ENCODE assay signal across 16 cellular contexts in genomic region chr4:153018031-153018430, GRCh38.
DNase-seq lines count a peak whose midpoint lies in the region; ATAC-seq and TF ChIP-seq lines count a peak whose summit lies in the region.
"Had no signal": no experiment of that assay in that cellular context is flagged by ENCODE, and none has a peak within 500 bp of the region (broad histone marks: within the 10 kb centered on the region; RNA-seq: fewer than 3 reads in every experiment).

No MANE protein-coding gene starts in this region.

- CTCF ChIA-PET in mammary epithelial cell (lab: Charles Lee; ENCODE audit: low non-redundant PET), result no interaction called here

- no peak for TF ChIP-seq POLR2A in breast epithelium (IDR thresholded peaks at IDR 0.05)

- dilution Hi-C loops in mammary epithelial cell (cut with HindIII; ENCODE audit: low sequenced_read_pairs), result no loop called here

- no peaks in the 10 kb centered on the region for H3K36me3 ChIP-seq in mammary epithelial cell (ENCODE audit: insufficient read depth, low read length)
- H3K36me3 ChIP-seq in breast epithelium, result no peaks in the 10 kb centered on the region

- H3K9me3 Mint-ChIP-seq in natural killer cell treated with Interleukin-12 subunit alpha and Interleukin-12 subunit beta and Interleukin-15 and Interleukin-18, amount 100 ng/mL, for 72 hours, result no peaks in the 10 kb centered on the region
- H3K9me3 Mint-ChIP-seq: CD4-positive, alpha-beta T cell; GM23338 had no signal

- H3K4me1 Mint-ChIP-seq in natural killer cell treated with Interleukin-12 subunit alpha and Interleukin-12 subunit beta and Interleukin-15 and Interleukin-18, amount 100 ng/mL, for 72 hours (ENCODE audit: low read depth in 2 of 2), result no peaks in the 10 kb centered on the region

- peak; percentile 66 for ATAC-seq in foreskin keratinocyte
- no peak for ATAC-seq in natural killer cell treated with Interleukin-12 subunit alpha and Interleukin-12 subunit beta and Interleukin-15 and Interleukin-18, amount 100 ng/mL, for 72 hours
- ATAC-seq: A549, GM23338 had no signal

- H3K9me3 ChIP-seq in mammary epithelial cell (replicated peaks; ENCODE audit: insufficient read depth, low read length) (no peaks in the 10 kb centered on the region), breast epithelium (no peaks in the 10 kb centered on the region)
- H3K9me3 ChIP-seq: A549, Caco-2 had no signal

- no peaks in the 10 kb centered on the region for H4K20me1 ChIP-seq in mammary epithelial cell (ENCODE audit: insufficient read depth, low read length)

- H3K27me3 ChIP-seq in mammary epithelial cell (ENCODE audit: insufficient read depth, low read length) (no peaks in the 10 kb centered on the region), breast epithelium (no peaks in the 10 kb centered on the region), foreskin keratinocyte (no peaks in the 10 kb centered on the region)

- no peak overlapping the region for H3K27ac ChIP-seq in mammary epithelial cell (ENCODE audit: insufficient read depth, low read depth, low read length)
- no peak overlapping the region for H3K27ac ChIP-seq in breast epithelium
- H3K27ac ChIP-seq in foreskin keratinocyte, result no peak overlapping the region
- H3K27ac ChIP-seq: 22Rv1, A549, C4-2B, HL-60 had no signal

- no peak overlapping the region for H3K4me2 ChIP-seq in mammary epithelial cell (ENCODE audit: insufficient read depth, low read depth, low read length)
- H3K4me2 ChIP-seq: A549, GM23338 had no signal

- H3K79me2 ChIP-seq in mammary epithelial cell (ENCODE audit: insufficient read depth, low read length), result no peaks in the 10 kb centered on the region

- DNase-seq in mammary epithelial cell (peak; percentile 41), breast epithelium (ENCODE audit: low spot score in 2 of 2) (no peak), foreskin keratinocyte (peak in 1 of 2 donors; percentile 46), renal cortical epithelial cell (ENCODE audit: low read depth) (peak; percentile 29), GM10266 (ENCODE audit: extremely low spot score) (no peak), amniotic stem cell (lab: John Stamatoyannopoulos, UW) (no peak)
- DNase-seq in natural killer cell treated with Interleukin-12 subunit alpha and Interleukin-12 subunit beta and Interleukin-15 and Interleukin-18, amount 100 ng/mL, for 72 hours (ENCODE audit: low spot score), result no peak
- DNase-seq: AML-193; Caco-2; CD4-positive, alpha-beta T cell; HCEC 1CT had no signal

- no peak overlapping the region for H3K4me3 ChIP-seq in mammary epithelial cell (replicated peaks in 1 of 3; ENCODE audit: insufficient read depth in 1 of 3, low read depth in 2 of 3, low read length in 3 of 3)
- no peak overlapping the region for H3K4me3 ChIP-seq in breast epithelium
- H3K4me3 ChIP-seq: A549, GM23338 had no signal

- TF ChIP-seq CTCF in mammary epithelial cell (conservative IDR thresholded peaks at IDR 0.05 in 1 of 2, IDR thresholded peaks at IDR 0.05 in 1 of 2; ENCODE audit: extremely low read depth in 1 of 2, insufficient read depth in 1 of 2, low read depth in 1 of 2, low read length in 2 of 2), result no peak
- no peak for TF ChIP-seq CTCF in breast epithelium (IDR thresholded peaks at IDR 0.05)
- TF ChIP-seq CTCF in foreskin keratinocyte (conservative IDR thresholded peaks at IDR 0.05), result no peak
- no peak for TF ChIP-seq CTCF in GM10266 (IDR thresholded peaks at IDR 0.05; ENCODE audit: control insufficient read depth, insufficient read depth, low read depth, missing control alignments)

- no TSS peak for BruUV-seq in mammary epithelial cell (replicated peaks; lab: Mats Ljungman, UMichigan)

- 89% methylated on average over 4 of the region's 4 CpGs for WGBS in mammary epithelial cell (ENCODE audit: low coverage, missing lambda C conversion rate)

- H3K36me3 Mint-ChIP-seq in natural killer cell treated with Interleukin-12 subunit alpha and Interleukin-12 subunit beta and Interleukin-15 and Interleukin-18, amount 100 ng/mL, for 72 hours, result no peaks in the 10 kb centered on the region

- intact Hi-C loops in mammary epithelial cell (cut with micrococcal nuclease) (no loop called here), breast epithelium (cut with DNase I; ENCODE audit: low total_unique reads) (no loop called here)

- H3K4me3 Mint-ChIP-seq in natural killer cell treated with Interleukin-12 subunit alpha and Interleukin-12 subunit beta and Interleukin-15 and Interleukin-18, amount 100 ng/mL, for 72 hours, result no peak overlapping the region
- H3K4me3 Mint-ChIP-seq: CD4-positive, alpha-beta T cell; GM23338 had no signal

- no peak overlapping the region for H3K9ac ChIP-seq in mammary epithelial cell (ENCODE audit: insufficient read depth, low read length)

- no peak overlapping the region for H3K27ac Mint-ChIP-seq in natural killer cell treated with Interleukin-12 subunit alpha and Interleukin-12 subunit beta and Interleukin-15 and Interleukin-18, amount 100 ng/mL, for 72 hours
- H3K27ac Mint-ChIP-seq: CD4-positive, alpha-beta T cell; GM23338 had no signal

- H3K4me1 ChIP-seq in mammary epithelial cell (ENCODE audit: insufficient read depth, low read length) (peaks cover 25% of the 10 kb centered on the region), breast epithelium (no peaks in the 10 kb centered on the region), foreskin keratinocyte (peaks cover 7% of the 10 kb centered on the region)
- H3K4me1 ChIP-seq: A549, Caco-2 had no signal

- peaks cover 0 to 5% of the 10 kb centered on the region in 2 donors for H3K27me3 Mint-ChIP-seq in natural killer cell treated with Interleukin-12 subunit alpha and Interleukin-12 subunit beta and Interleukin-15 and Interleukin-18, amount 100 ng/mL, for 72 hours
- H3K27me3 Mint-ChIP-seq: CD4-positive, alpha-beta T cell had no signal

- no peak overlapping the region for H2AFZ ChIP-seq in mammary epithelial cell (ENCODE audit: low read depth, low read length)
- H2AFZ ChIP-seq: GM23338 had no signal

- in situ Hi-C loops in mammary epithelial cell (cut with MboI; ENCODE audit: low sequenced_read_pairs in 2 of 2), result no loop called here

Comparison
In these comparisons a context has a peak if more than half of its experiments do, and no peak if none do; other contexts are left out.
1. DNase-seq: peak in mammary epithelial cell (single experiment) and renal cortical epithelial cell (single experiment); none in breast epithelium (0 of 2), GM10266 (single experiment), amniotic stem cell (single experiment) and natural killer cell treated with Interleukin-12 subunit alpha and Interleukin-12 subunit beta and Interleukin-15 and Interleukin-18, amount 100 ng/mL, for 72 hours (single experiment).